34 cellular contexts compared by ENCODE assay signal in genomic region chr12:130707571-130707891, GRCh38. TPM values are rescaled to one million over a fixed set of nuclear protein-coding genes. Genes with fewer than 3 reads are reported as not detected.
"Had no signal": no experiment of that assay in that cellular context is flagged by ENCODE, and none has a peak within 500 bp of the region (broad histone marks: within the 10 kb centered on the region; RNA-seq: fewer than 3 reads in every experiment).

No MANE protein-coding gene starts in this region.

- H3K36me3 ChIP-seq: brain microvascular endothelial cell, Peyer's patch, SJSA1 had no signal

- H3K27me3 ChIP-seq: brain microvascular endothelial cell, Peyer's patch, SJSA1 had no signal

- H3K27ac ChIP-seq: brain microvascular endothelial cell, KMS-11, Peyer's patch, SJSA1 had no signal

- H3K9me3 ChIP-seq: Peyer's patch, SJSA1, SK-N-SH had no signal

- H3K4me2 ChIP-seq: KMS-11, SK-N-SH had no signal

- H3K27ac Mint-ChIP-seq: activated CD4-positive, alpha-beta memory T cell treated with anti-CD3 and anti-CD28 coated beads for 36 hours; activated CD4-positive, alpha-beta T cell treated with anti-CD3 and anti-CD28 coated beads for 36 hours; activated CD4-positive, alpha-beta T cell treated with anti-CD3 and anti-CD28 coated beads, Interleukin-2, amount 10 ng/mL, durations not matched to agents 7 days and 5 days; activated naive CD8-positive, alpha-beta T cell treated with anti-CD3 and anti-CD28 coated beads for 36 hours; activated T-cell treated with anti-CD3 and anti-CD28 coated beads, Interleukin-2, amount 50 U/mL, for 72 hours; activated T-helper 17 cell treated with anti-CD3 and anti-CD28 coated beads, Interleukin-2, amount 50 U/mL, for 72 hours; T-helper 1 cell treated with Interleukin-12 subunit alpha and Interleukin-12 subunit beta and Interleukin-4 antibody, amounts not matched to agents 30 μg/mL and 1 μg/mL, for 36 hours; T-helper 2 cell treated with Interferon-gamma antibody and Interleukin-4, amounts not matched to agents 5 μg/mL and 100 μg/mL, for 36 hours; WTC11 had no signal

- H3K9ac ChIP-seq: KMS-11, SK-N-SH had no signal

- H3K36me3 Mint-ChIP-seq: activated CD4-positive, alpha-beta memory T cell treated with anti-CD3 and anti-CD28 coated beads for 36 hours; activated naive CD8-positive, alpha-beta T cell treated with anti-CD3 and anti-CD28 coated beads for 36 hours; WTC11 had no signal

- H3K4me3 ChIP-seq: Peyer's patch, SJSA1 had no signal

- H3K4me1 Mint-ChIP-seq: activated CD4-positive, alpha-beta T cell treated with anti-CD3 and anti-CD28 coated beads for 36 hours; activated CD4-positive, alpha-beta T cell treated with anti-CD3 and anti-CD28 coated beads, Interleukin-2, amount 10 ng/mL, durations not matched to agents 7 days and 5 days; activated naive CD8-positive, alpha-beta T cell treated with anti-CD3 and anti-CD28 coated beads for 36 hours; activated T-helper 17 cell treated with anti-CD3 and anti-CD28 coated beads, Interleukin-2, amount 50 U/mL, for 72 hours had no signal

- ATAC-seq: activated CD4-positive, alpha-beta T cell treated with anti-CD3 and anti-CD28 coated beads for 36 hours; activated CD4-positive, CD25-positive, alpha-beta regulatory T cell treated with anti-CD3 and anti-CD28 coated beads, Interleukin-2, amount 50 U/mL, for 24 hours; activated T-cell treated with anti-CD3 and anti-CD28 coated beads, Interleukin-2, amount 50 U/mL, for 72 hours; activated T-helper 17 cell treated with anti-CD3 and anti-CD28 coated beads, Interleukin-2, amount 50 U/mL, for 72 hours; PC-3; WTC11 had no signal

- H3K9me3 Mint-ChIP-seq: activated CD4-positive, alpha-beta memory T cell treated with anti-CD3 and anti-CD28 coated beads for 36 hours; activated CD4-positive, alpha-beta T cell treated with anti-CD3 and anti-CD28 coated beads, Interleukin-2, amount 10 ng/mL, durations not matched to agents 7 days and 5 days; activated naive CD8-positive, alpha-beta T cell treated with anti-CD3 and anti-CD28 coated beads for 36 hours; activated T-cell treated with anti-CD3 and anti-CD28 coated beads, Interleukin-2, amount 50 U/mL, for 72 hours; activated T-helper 17 cell treated with anti-CD3 and anti-CD28 coated beads, Interleukin-2, amount 50 U/mL, for 72 hours; T-helper 1 cell treated with Interleukin-12 subunit alpha and Interleukin-12 subunit beta and Interleukin-4 antibody, amounts not matched to agents 30 μg/mL and 1 μg/mL, for 36 hours; T-helper 2 cell treated with Interferon-gamma antibody and Interleukin-4, amounts not matched to agents 5 μg/mL and 100 μg/mL, for 36 hours; WTC11 had no signal

- H3K4me1 ChIP-seq: Peyer's patch, SJSA1 had no signal

- H3K4me3 Mint-ChIP-seq: activated CD4-positive, alpha-beta memory T cell treated with anti-CD3 and anti-CD28 coated beads for 36 hours; activated CD4-positive, alpha-beta T cell treated with anti-CD3 and anti-CD28 coated beads for 36 hours; activated CD4-positive, alpha-beta T cell treated with anti-CD3 and anti-CD28 coated beads, Interleukin-2, amount 10 ng/mL, durations not matched to agents 7 days and 5 days; activated naive CD8-positive, alpha-beta T cell treated with anti-CD3 and anti-CD28 coated beads for 36 hours; activated T-cell treated with anti-CD3 and anti-CD28 coated beads, Interleukin-2, amount 50 U/mL, for 72 hours; activated T-helper 17 cell treated with anti-CD3 and anti-CD28 coated beads, Interleukin-2, amount 50 U/mL, for 72 hours; T-helper 1 cell treated with Interleukin-12 subunit alpha and Interleukin-12 subunit beta and Interleukin-4 antibody, amounts not matched to agents 30 μg/mL and 1 μg/mL, for 36 hours; T-helper 2 cell treated with Interferon-gamma antibody and Interleukin-4, amounts not matched to agents 5 μg/mL and 100 μg/mL, for 36 hours; WTC11 had no signal

- DNase-seq: activated CD4-positive, alpha-beta memory T cell treated with anti-CD3 and anti-CD28 coated beads for 36 hours; activated CD4-positive, alpha-beta T cell treated with anti-CD3 and anti-CD28 coated beads for 36 hours; activated CD4-positive, alpha-beta T cell treated with anti-CD3 and anti-CD28 coated beads, Interleukin-2, amount 10 ng/mL, durations not matched to agents 7 days and 5 days; activated effector memory CD4-positive, alpha-beta T cell treated with anti-CD3 and anti-CD28 coated beads, Interleukin-2, amount 50 U/mL, for 16 hours; activated naive CD4-positive, alpha-beta T cell; activated naive CD4-positive, alpha-beta T cell treated with anti-CD3 and anti-CD28 coated beads, Interleukin-2, amount 50 U/mL, for 16 hours; activated naive CD8-positive, alpha-beta T cell treated with anti-CD3 and anti-CD28 coated beads for 36 hours; activated T-cell treated with anti-CD3 and anti-CD28 coated beads, Interleukin-2, amount 50 U/mL, for 1 hour; activated T-cell treated with anti-CD3 and anti-CD28 coated beads, Interleukin-2, amount 50 U/mL, for 72 hours; amniotic stem cell; aorta; brain microvascular endothelial cell; MM.1S; MV-4-11; NCI-H1092; NCI-H1436 treated with DMSO at 0.1 percent for 48 hours; NCI-H1694 treated with DMSO at 0.1 percent for 48 hours; NCI-H2029; NCI-H345; NCI-H524 treated with DMSO at 0.1 percent for 48 hours; NK-92 treated with Interleukin-12 subunit alpha and Interleukin-12 subunit beta, amount 100 ng/mL, for 24 hours; PC-3; RPMI8226; SHP77 treated with DMSO at 0.1 percent for 48 hours; SK-N-SH had no signal

RNA-seq across cellular contexts. Expression of gene RIMBP2, which starts 8.6 kb away (rescaled TPM):
- total RNA-seq: activated CD4-positive, alpha-beta T cell treated with anti-CD3 and anti-CD28 coated beads for 36 hours; activated CD4-positive, alpha-beta T cell treated with anti-CD3 and anti-CD28 coated beads, Interleukin-2, amount 10 ng/mL, durations not matched to agents 7 days and 5 days; activated naive CD8-positive, alpha-beta T cell treated with anti-CD3 and anti-CD28 coated beads for 36 hours; LHCN-M2; PC-3 had no signal
